In genomic region chr19:40737102-40737644, GRCh38 we compare ENCODE assay signal across 21 cellular contexts. TPM values are rescaled to one million over a fixed set of nuclear protein-coding genes. Genes with fewer than 3 reads are reported as not detected.
DNase-seq lines count a peak whose midpoint lies in the region; ATAC-seq, FAIRE-seq and TF ChIP-seq lines count a peak whose summit lies in the region.
"Had no signal": no experiment of that assay in that cellular context is flagged by ENCODE, and none has a peak within 500 bp of the region (broad histone marks: within the 10 kb centered on the region; RNA-seq: fewer than 3 reads in every experiment).

No MANE protein-coding gene starts in this region.

- H3K9me3 ChIP-seq in GM12878 (replicated peaks; ENCODE audit: control insufficient read depth, insufficient read depth, low read length) = no peaks in the 10 kb centered on the region
- H3K9me3 ChIP-seq: SJCRH30 had no signal

- no peak for TF ChIP-seq EP300 in GM12878 (IDR thresholded peaks at IDR 0.05; ENCODE audit: borderline replicate concordance in 1 of 2, control insufficient read depth in 1 of 2, low read depth in 2 of 2, low read length in 2 of 2)

- no peak overlapping the region for H3K4me2 ChIP-seq in GM12878 (ENCODE audit: control insufficient read depth, insufficient read depth)

- H3K36me3 Mint-ChIP-seq in activated naive CD4-positive, alpha-beta T cell treated with anti-CD3 and anti-CD28 coated beads, Interleukin-2, amount 10 ng/mL, durations not matched to agents 7 days and 5 days = peaks cover 23% of the 10 kb centered on the region

- CTCF ChIA-PET in activated naive CD4-positive, alpha-beta T cell treated with anti-CD3 and anti-CD28 coated beads, Interleukin-2, amount 10 ng/mL, durations not matched to agents 7 days and 5 days (lab: Charles Lee) = no interaction called here
- CTCF ChIA-PET in GM12878 (lab: Yijun Ruan, JAX) = no interaction called here

- H3K79me2 ChIP-seq in GM12878 (ENCODE audit: control insufficient read depth, insufficient read depth, low read length) = no peaks in the 10 kb centered on the region

- SMC1A ChIA-PET in GM12878 (lab: Charles Lee; ENCODE audit: uncharacterized antibody, unreplicated experiment) = no interaction called here

- no peaks in the 10 kb centered on the region for H3K4me1 ChIP-seq in GM12878 (ENCODE audit: control insufficient read depth, insufficient read depth, low read length)
- H3K4me1 ChIP-seq: SJCRH30 had no signal

- H2AFZ ChIP-seq in GM12878 (ENCODE audit: control insufficient read depth, low read depth, low read length) = no peak overlapping the region

- H3K27ac Mint-ChIP-seq in activated naive CD4-positive, alpha-beta T cell treated with anti-CD3 and anti-CD28 coated beads, Interleukin-2, amount 10 ng/mL, durations not matched to agents 7 days and 5 days = peak overlapping the region; percentile 3
- H3K27ac Mint-ChIP-seq: B cell had no signal

- no peaks in the 10 kb centered on the region for H3K9me3 Mint-ChIP-seq in activated naive CD4-positive, alpha-beta T cell treated with anti-CD3 and anti-CD28 coated beads, Interleukin-2, amount 10 ng/mL, durations not matched to agents 7 days and 5 days

- H4K20me1 ChIP-seq in GM12878 (ENCODE audit: control insufficient read depth, insufficient read depth) = no peaks in the 10 kb centered on the region

- RAD21 ChIA-PET in GM12878 (lab: Charles Lee; ENCODE audit: unreplicated experiment) = no interaction called here

- no peaks in the 10 kb centered on the region for H3K4me1 Mint-ChIP-seq in activated naive CD4-positive, alpha-beta T cell treated with anti-CD3 and anti-CD28 coated beads, Interleukin-2, amount 10 ng/mL, durations not matched to agents 7 days and 5 days
- H3K4me1 Mint-ChIP-seq: B cell had no signal

- no peak for DNase-seq in activated naive CD4-positive, alpha-beta T cell treated with anti-CD3 and anti-CD28 coated beads, Interleukin-2, amount 10 ng/mL, durations not matched to agents 7 days and 5 days
- DNase-seq in activated naive CD4-positive, alpha-beta T cell treated with anti-CD3 and anti-CD28 coated beads, Interleukin-2, amount 50 U/mL, for 16 hours = no peak
- DNase-seq in GM12878 (ENCODE audit: low read depth, low spot score) (no peak), posterior vena cava (ENCODE audit: low spot score) (peak; percentile 84), cortex of kidney (lab: John Stamatoyannopoulos, UW) (no peak), Ammon's horn (ENCODE audit: low spot score) (no peak)
- DNase-seq: DMS 273 treated with DMSO at 0.1 percent for 48 hours, DND-41, NCI-H1417 treated with DMSO at 0.1 percent for 48 hours, NCI-H187 treated with DMSO at 0.1 percent for 48 hours, NCI-H2227 treated with DMSO at 0.1 percent for 48 hours, NCI-H510A treated with DMSO at 0.1 percent for 48 hours, NCI-H82, RPMI8226, SJCRH30 had no signal

- FAIRE-seq in GM12878 (lab: Jason Lieb, UNC) = no peak
- FAIRE-seq: H1 had no signal

- POLR2A ChIA-PET in GM12878 (lab: Charles Lee) = no interaction called here

- intact Hi-C loops in GM12878 (cut with micrococcal nuclease; ENCODE audit: unreplicated experiment) = no loop called here
- intact Hi-C loops in posterior vena cava (cut with DNase I) = no loop called here

- no peak overlapping the region for H3K4me3 Mint-ChIP-seq in activated naive CD4-positive, alpha-beta T cell treated with anti-CD3 and anti-CD28 coated beads, Interleukin-2, amount 10 ng/mL, durations not matched to agents 7 days and 5 days
- H3K4me3 Mint-ChIP-seq: B cell had no signal

- WGBS in GM12878 (ENCODE audit: insufficient coverage, insufficient replicate concordance, low lambda C conversion rate, missing lambda C conversion rate) = 95% methylated on average over 9 of the region's 9 CpGs

- 0 out of 2 replicates have a peak, but pooled peaks have one; percentile 16 for TF ChIP-seq POLR2A in GM12878 (IDR thresholded peaks at IDR 0.05; ENCODE audit: low read depth, low read length)

- H3K4me3 ChIP-seq in GM12878 = no peak overlapping the region
- H3K4me3 ChIP-seq: SJCRH30 had no signal

- no peaks in the 10 kb centered on the region for H3K27me3 ChIP-seq in GM12878 (replicated peaks in 1 of 2; ENCODE audit: control insufficient read depth in 2 of 2, insufficient read depth in 2 of 2, low read length in 1 of 2)
- H3K27me3 ChIP-seq: SJCRH30 had no signal

- H3K27me3 Mint-ChIP-seq in activated naive CD4-positive, alpha-beta T cell treated with anti-CD3 and anti-CD28 coated beads, Interleukin-2, amount 10 ng/mL, durations not matched to agents 7 days and 5 days = no peaks in the 10 kb centered on the region
- H3K27me3 Mint-ChIP-seq: B cell had no signal

- H3K36me3 ChIP-seq in GM12878 (ENCODE audit: control insufficient read depth in 2 of 2, insufficient read depth in 2 of 2, low read length in 1 of 2) = peaks cover 0 to 1% of the 10 kb centered on the region in 2 experiments; a peak in 3 of 4 replicates

- no peak overlapping the region for H3K27ac ChIP-seq in GM12878 (ENCODE audit: control insufficient read depth, insufficient read depth)
- H3K27ac ChIP-seq: 22Rv1, SJCRH30 had no signal

- in situ Hi-C loops in GM12878 (cut with MboI) = no loop called here

- no peak overlapping the region for H3K9ac ChIP-seq in GM12878 (ENCODE audit: control insufficient read depth, insufficient read depth, low read length)

- ATAC-seq in GM12878 = no peak

- no peak for TF ChIP-seq RAD21 in GM12878 (IDR thresholded peaks at IDR 0.05; ENCODE audit: insufficient read depth, low read depth, low read length)

- TF ChIP-seq CTCF in GM12878 (IDR thresholded peaks at IDR 0.05 in 2 of 3, conservative IDR thresholded peaks at IDR 0.05 in 1 of 3; ENCODE audit: control insufficient read depth in 2 of 3, extremely low read depth in 1 of 3, insufficient read depth in 1 of 3, low read depth in 3 of 3, low read length in 3 of 3) = no peak

- no TSS peak for BruUV-seq in GM12878 (replicated peaks; lab: Mats Ljungman, UMichigan)

RNA-seq across cellular contexts. Expression of gene ACTMAP, which starts 13.1 kb away (rescaled TPM):
- 5.8 and 6.1 TPM in 2 replicates for total RNA-seq in GM12878 (2013; cell fraction: nucleolus; rRNA removed)
- total RNA-seq in GM12878 (2014; rRNA removed) (2.9 and 5.4 TPM in 2 replicates), GM12878 (2014; rRNA removed; fragmentation: Illumina TruSeq; extraction: Trizol) (2.3 and 3.0 TPM in 2 replicates), GM12878 (2021) (22.9 and 26.2 TPM in 2 replicates), posterior vena cava (1 to 10 TPM; 3.0 to 5.5 TPM)
- polyA plus RNA-seq in GM12878 (2011; ENCODE audit: low read depth) = 8.6 TPM
- polyA plus RNA-seq in GM12878 (2011; rRNA removed) (4.0 and 10.0 TPM in 2 replicates), GM12878 (2014; fragmentation: Illumina TruSeq; extraction: Trizol) (15.5 and 15.7 TPM in 2 replicates), GM12878 (2014; fragmentation: Nextera tagmentation; extraction: Ambion mirVana) (1 to 10 TPM; 4.7 to 8.2 TPM), GM12878 (2014; rRNA removed) (12.2 and 13.3 TPM in 2 replicates), GM12878 (2016; fragmentation: Nextera tagmentation; extraction: Ambion mirVana) (10 to 100 TPM; 16.1 to 20.8 TPM)
- 14.0 and 17.0 TPM in 2 replicates for polyA plus RNA-seq in GM12878 (2011; cell fraction: cytosol; rRNA removed)
- polyA plus RNA-seq in GM12878 (2011; cell fraction: nucleus; rRNA removed) = 39.1 and 41.7 TPM in 2 replicates
- 18.6 and 20.0 TPM in 2 replicates for polyA plus RNA-seq in GM12878 (2012)
- polyA minus RNA-seq in GM12878 (2011; rRNA and poly(A)+ RNA removed) = 7.2 and 10.9 TPM in 2 replicates
- 11.7 and 13.5 TPM in 2 replicates for polyA minus RNA-seq in GM12878 (2011; cell fraction: cytosol; rRNA and poly(A)+ RNA removed)
- polyA minus RNA-seq in GM12878 (2011; cell fraction: nucleus; rRNA and poly(A)+ RNA removed) = 4.5 and 7.3 TPM in 2 replicates

RNA-seq across cellular contexts. Expression of gene SNRPA, which starts 13.8 kb away (rescaled TPM):
- 37.6 and 39.8 TPM in 2 replicates for total RNA-seq in GM12878 (2013; cell fraction: nucleolus; rRNA removed)
- total RNA-seq in GM12878 (2014; rRNA removed) (260 and 299 TPM in 2 replicates), GM12878 (2014; rRNA removed; fragmentation: Illumina TruSeq; extraction: Trizol) (130 and 137 TPM in 2 replicates), GM12878 (2021) (186 and 196 TPM in 2 replicates), posterior vena cava (10 to 100 TPM; 37.1 to 46.1 TPM)
- 42.1 TPM for polyA plus RNA-seq in GM12878 (2011; ENCODE audit: low read depth)
- polyA plus RNA-seq in GM12878 (2011; rRNA removed) (115 and 219 TPM in 2 replicates), GM12878 (2014; fragmentation: Illumina TruSeq; extraction: Trizol) (164 and 166 TPM in 2 replicates), GM12878 (2014; fragmentation: Nextera tagmentation; extraction: Ambion mirVana) (10 to 100 TPM; 14.8 to 32.8 TPM), GM12878 (2014; rRNA removed) (297 and 367 TPM in 2 replicates), GM12878 (2016; fragmentation: Nextera tagmentation; extraction: Ambion mirVana) (100 to 1,000 TPM; 241 to 257 TPM)
- polyA plus RNA-seq in GM12878 (2011; cell fraction: cytosol; rRNA removed) = 158 and 310 TPM in 2 replicates
- 351 and 467 TPM in 2 replicates for polyA plus RNA-seq in GM12878 (2011; cell fraction: nucleus; rRNA removed)
- polyA plus RNA-seq in GM12878 (2012) = 117 and 145 TPM in 2 replicates
- 181 and 241 TPM in 2 replicates for polyA minus RNA-seq in GM12878 (2011; rRNA and poly(A)+ RNA removed)
- polyA minus RNA-seq in GM12878 (2011; cell fraction: cytosol; rRNA and poly(A)+ RNA removed) = 81.0 and 81.1 TPM in 2 replicates
- 63.2 and 95.8 TPM in 2 replicates for polyA minus RNA-seq in GM12878 (2011; cell fraction: nucleus; rRNA and poly(A)+ RNA removed)

RNA-seq across cellular contexts. Expression of gene ITPKC, which starts 20.3 kb away (rescaled TPM):
- total RNA-seq in GM12878 (2013; cell fraction: nucleolus; rRNA removed) = 11.3 and 11.4 TPM in 2 replicates
- total RNA-seq in GM12878 (2014; rRNA removed) (4.7 and 5.3 TPM in 2 replicates), GM12878 (2014; rRNA removed; fragmentation: Illumina TruSeq; extraction: Trizol) (3.5 and 3.9 TPM in 2 replicates), GM12878 (2021) (6.3 and 6.5 TPM in 2 replicates), posterior vena cava (10 to 100 TPM; 18.9 to 19.4 TPM)
- 1.8 TPM for polyA plus RNA-seq in GM12878 (2011; ENCODE audit: low read depth)
- polyA plus RNA-seq in GM12878 (2011; rRNA removed) (3.7 and 6.4 TPM in 2 replicates), GM12878 (2014; fragmentation: Illumina TruSeq; extraction: Trizol) (1.7 and 3.3 TPM in 2 replicates), GM12878 (2014; fragmentation: Nextera tagmentation; extraction: Ambion mirVana) (under 1 TPM; 0.03 to 0.26 TPM), GM12878 (2014; rRNA removed) (6.0 and 7.6 TPM in 2 replicates), GM12878 (2016; fragmentation: Nextera tagmentation; extraction: Ambion mirVana) (1 to 10 TPM; 1.3 to 3.5 TPM)
- 7.6 and 8.9 TPM in 2 replicates for polyA plus RNA-seq in GM12878 (2011; cell fraction: cytosol; rRNA removed)
- 9.1 and 9.6 TPM in 2 replicates for polyA plus RNA-seq in GM12878 (2011; cell fraction: nucleus; rRNA removed)
- 2.7 and 5.2 TPM in 2 replicates for polyA plus RNA-seq in GM12878 (2012)
- polyA minus RNA-seq in GM12878 (2011; rRNA and poly(A)+ RNA removed) = 7.5 and 13.9 TPM in 2 replicates
- 3.3 and 4.1 TPM in 2 replicates for polyA minus RNA-seq in GM12878 (2011; cell fraction: cytosol; rRNA and poly(A)+ RNA removed)
- 4.6 and 7.2 TPM in 2 replicates for polyA minus RNA-seq in GM12878 (2011; cell fraction: nucleus; rRNA and poly(A)+ RNA removed)

RNA-seq across cellular contexts. Expression of gene COQ8B, which starts 20.5 kb away (rescaled TPM):
- 81.3 and 99.4 TPM in 2 replicates for total RNA-seq in GM12878 (2013; cell fraction: nucleolus; rRNA removed)
- total RNA-seq in GM12878 (2014; rRNA removed) (22.5 and 26.7 TPM in 2 replicates), GM12878 (2014; rRNA removed; fragmentation: Illumina TruSeq; extraction: Trizol) (13.2 and 13.6 TPM in 2 replicates), GM12878 (2021) (30.4 and 38.8 TPM in 2 replicates), posterior vena cava (10 to 100 TPM; 21.5 to 29.9 TPM)
- 9.5 TPM for polyA plus RNA-seq in GM12878 (2011; ENCODE audit: low read depth)
- polyA plus RNA-seq in GM12878 (2011; rRNA removed) (16.9 and 30.1 TPM in 2 replicates), GM12878 (2014; fragmentation: Illumina TruSeq; extraction: Trizol) (2.5 and 7.6 TPM in 2 replicates), GM12878 (2014; fragmentation: Nextera tagmentation; extraction: Ambion mirVana) (under 1 TPM; 0.39 to 0.57 TPM), GM12878 (2014; rRNA removed) (34.8 and 37.1 TPM in 2 replicates), GM12878 (2016; fragmentation: Nextera tagmentation; extraction: Ambion mirVana) (10 to 100 TPM; 16.5 to 17.2 TPM)
- polyA plus RNA-seq in GM12878 (2011; cell fraction: cytosol; rRNA removed) = 48.9 and 66.7 TPM in 2 replicates
- polyA plus RNA-seq in GM12878 (2011; cell fraction: nucleus; rRNA removed) = 172 and 176 TPM in 2 replicates
- 25.5 and 26.6 TPM in 2 replicates for polyA plus RNA-seq in GM12878 (2012)
- 24.6 and 48.4 TPM in 2 replicates for polyA minus RNA-seq in GM12878 (2011; rRNA and poly(A)+ RNA removed)
- 19.1 and 21.4 TPM in 2 replicates for polyA minus RNA-seq in GM12878 (2011; cell fraction: cytosol; rRNA and poly(A)+ RNA removed)
- polyA minus RNA-seq in GM12878 (2011; cell fraction: nucleus; rRNA and poly(A)+ RNA removed) = 42.6 and 47.6 TPM in 2 replicates

RNA-seq across cellular contexts. Expression of gene MIA, which starts 38.1 kb away (rescaled TPM):
- total RNA-seq in GM12878 (2013; cell fraction: nucleolus; rRNA removed) = 2.6 and 3.0 TPM in 2 replicates
- total RNA-seq in GM12878 (2014; rRNA removed) (0.33 and 0.40 TPM in 2 replicates), GM12878 (2014; rRNA removed; fragmentation: Illumina TruSeq; extraction: Trizol) (not detected in 2 replicates), GM12878 (2021) (0.92 TPM in 1 of 2 replicates, not detected in the other), posterior vena cava (1 to 10 TPM in 1 of 2 donors, not detected in 1; 1.6 TPM)
- not detected for polyA plus RNA-seq in GM12878 (2011; ENCODE audit: low read depth)
- polyA plus RNA-seq in GM12878 (2011; rRNA removed) (0.16 and 0.39 TPM in 2 replicates), GM12878 (2014; fragmentation: Illumina TruSeq; extraction: Trizol) (not detected in 2 replicates), GM12878 (2014; fragmentation: Nextera tagmentation; extraction: Ambion mirVana) (1 to 10 TPM; 1.4 to 1.6 TPM), GM12878 (2014; rRNA removed) (0.36 TPM in 1 of 2 replicates, not detected in the other), GM12878 (2016; fragmentation: Nextera tagmentation; extraction: Ambion mirVana) (1 to 10 TPM; 1.6 to 2.7 TPM)
- 0.52 TPM in 1 of 2 replicates, not detected in the other for polyA plus RNA-seq in GM12878 (2011; cell fraction: cytosol; rRNA removed)
- polyA plus RNA-seq in GM12878 (2011; cell fraction: nucleus; rRNA removed) = 0.63 and 1.2 TPM in 2 replicates
- 0.49 and 0.74 TPM in 2 replicates for polyA plus RNA-seq in GM12878 (2012)
- not detected in 2 replicates for polyA minus RNA-seq in GM12878 (2011; rRNA and poly(A)+ RNA removed)
- polyA minus RNA-seq in GM12878 (2011; cell fraction: cytosol; rRNA and poly(A)+ RNA removed) = not detected in 2 replicates
- 0.97 TPM in 1 of 2 replicates, not detected in the other for polyA minus RNA-seq in GM12878 (2011; cell fraction: nucleus; rRNA and poly(A)+ RNA removed)
- total RNA-seq: G401, H1, M059J, SJCRH30 had no signal
- polyA plus RNA-seq: AG04450, H1 had no signal
